1 cellular context compared by ENCODE assay signal in the genomic region with DNA sequence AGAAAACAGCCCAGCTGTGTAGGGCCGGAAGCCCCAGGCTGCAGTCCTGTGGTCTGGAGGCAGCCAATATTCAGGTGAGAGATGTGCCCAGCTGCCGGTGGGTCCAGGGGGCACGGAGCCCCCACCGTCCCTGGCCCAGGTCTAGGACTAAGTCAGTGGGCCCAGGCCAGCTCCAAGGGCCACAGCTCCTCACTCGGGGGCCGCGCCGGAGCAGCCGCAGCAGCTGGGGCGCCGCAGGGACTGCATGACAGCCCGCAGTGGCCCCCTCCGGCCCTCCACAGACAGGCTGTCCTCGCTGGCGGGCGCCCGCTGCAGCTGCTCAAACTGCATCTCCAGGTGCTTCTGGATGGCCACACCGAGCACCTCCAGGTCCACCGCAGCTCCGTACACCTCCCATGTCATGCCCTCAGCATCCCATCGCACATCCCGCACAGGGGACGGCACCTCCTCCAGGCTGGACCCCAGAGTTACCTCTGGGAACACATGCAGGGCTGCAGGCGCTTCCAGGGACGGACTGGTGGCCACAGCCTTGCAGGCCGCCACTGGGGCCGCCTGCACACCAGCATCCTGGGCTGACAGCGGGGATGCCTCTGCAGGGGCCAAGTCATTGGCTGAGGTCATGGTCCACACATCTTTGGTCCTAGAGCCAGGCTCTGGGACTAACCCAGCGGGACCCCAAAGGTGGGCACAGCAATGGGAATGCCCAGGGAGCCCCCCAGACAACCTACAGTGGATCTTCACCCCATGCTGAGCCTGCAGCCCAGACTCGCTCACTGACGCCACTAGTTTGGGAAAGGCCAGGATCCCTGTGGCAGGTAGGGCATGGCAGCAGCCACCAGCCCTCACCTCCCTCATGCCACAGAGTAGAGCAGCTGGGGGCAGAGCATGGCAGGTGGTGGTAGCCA.
A peak's percentile ranks its signal among the peaks of the same experiment; 100 is the strongest.
TF ChIP-seq lines count a peak whose summit lies in the region.

No MANE protein-coding gene starts in this region.

TF ChIP-seq in K562, 482 proteins besides CTCF, POLR2A, EP300 and RAD21 (continued from another document):
- no peak for TF ChIP-seq OTX1 (CRISPR knock-in tag; IDR thresholded peaks at IDR 0.05)
- TF ChIP-seq TCF7 (IDR thresholded peaks at IDR 0.05; ENCODE audit: borderline replicate concordance), result no peak
- no peak for TF ChIP-seq ESRRA (IDR thresholded peaks at IDR 0.05; ENCODE audit: borderline replicate concordance, low read depth)
- no peak for TF ChIP-seq SRSF3 (IDR thresholded peaks at IDR 0.05; ENCODE audit: insufficient read depth, low read length)
- no peak for TF ChIP-seq HDAC1 (IDR thresholded peaks at IDR 0.05)
- TF ChIP-seq, protein P1, sequence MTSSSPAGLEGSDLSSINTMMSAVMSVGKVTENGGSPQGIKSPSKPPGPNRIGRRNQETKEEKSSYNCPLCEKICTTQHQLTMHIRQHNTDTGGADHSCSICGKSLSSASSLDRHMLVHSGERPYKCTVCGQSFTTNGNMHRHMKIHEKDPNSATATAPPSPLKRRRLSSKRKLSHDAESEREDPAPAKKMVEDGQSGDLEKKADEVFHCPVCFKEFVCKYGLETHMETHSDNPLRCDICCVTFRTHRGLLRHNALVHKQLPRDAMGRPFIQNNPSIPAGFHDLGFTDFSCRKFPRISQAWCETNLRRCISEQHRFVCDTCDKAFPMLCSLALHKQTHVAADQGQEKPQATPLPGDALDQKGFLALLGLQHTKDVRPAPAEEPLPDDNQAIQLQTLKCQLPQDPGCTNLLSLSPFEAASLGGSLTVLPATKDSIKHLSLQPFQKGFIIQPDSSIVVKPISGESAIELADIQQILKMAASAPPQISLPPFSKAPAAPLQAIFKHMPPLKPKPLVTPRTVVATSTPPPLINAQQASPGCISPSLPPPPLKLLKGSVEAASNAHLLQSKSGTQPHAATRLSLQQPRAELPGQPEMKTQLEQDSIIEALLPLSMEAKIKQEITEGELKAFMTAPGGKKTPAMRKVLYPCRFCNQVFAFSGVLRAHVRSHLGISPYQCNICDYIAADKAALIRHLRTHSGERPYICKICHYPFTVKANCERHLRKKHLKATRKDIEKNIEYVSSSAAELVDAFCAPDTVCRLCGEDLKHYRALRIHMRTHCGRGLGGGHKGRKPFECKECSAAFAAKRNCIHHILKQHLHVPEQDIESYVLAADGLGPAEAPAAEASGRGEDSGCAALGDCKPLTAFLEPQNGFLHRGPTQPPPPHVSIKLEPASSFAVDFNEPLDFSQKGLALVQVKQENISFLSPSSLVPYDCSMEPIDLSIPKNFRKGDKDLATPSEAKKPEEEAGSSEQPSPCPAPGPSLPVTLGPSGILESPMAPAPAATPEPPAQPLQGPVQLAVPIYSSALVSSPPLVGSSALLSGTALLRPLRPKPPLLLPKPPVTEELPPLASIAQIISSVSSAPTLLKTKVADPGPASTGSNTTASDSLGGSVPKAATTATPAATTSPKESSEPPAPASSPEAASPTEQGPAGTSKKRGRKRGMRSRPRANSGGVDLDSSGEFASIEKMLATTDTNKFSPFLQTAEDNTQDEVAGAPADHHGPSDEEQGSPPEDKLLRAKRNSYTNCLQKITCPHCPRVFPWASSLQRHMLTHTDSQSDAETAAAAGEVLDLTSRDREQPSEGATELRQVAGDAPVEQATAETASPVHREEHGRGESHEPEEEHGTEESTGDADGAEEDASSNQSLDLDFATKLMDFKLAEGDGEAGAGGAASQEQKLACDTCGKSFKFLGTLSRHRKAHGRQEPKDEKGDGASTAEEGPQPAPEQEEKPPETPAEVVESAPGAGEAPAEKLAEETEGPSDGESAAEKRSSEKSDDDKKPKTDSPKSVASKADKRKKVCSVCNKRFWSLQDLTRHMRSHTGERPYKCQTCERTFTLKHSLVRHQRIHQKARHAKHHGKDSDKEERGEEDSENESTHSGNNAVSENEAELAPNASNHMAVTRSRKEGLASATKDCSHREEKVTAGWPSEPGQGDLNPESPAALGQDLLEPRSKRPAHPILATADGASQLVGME (CRISPR knock-in tag; IDR thresholded peaks at IDR 0.05), result no peak; the same call in 1 of the 2 replicates
- no peak for TF ChIP-seq PTTG1 (tag; IDR thresholded peaks at IDR 0.05; ENCODE audit: low read depth)
- TF ChIP-seq SMARCB1 (IDR thresholded peaks at IDR 0.05; ENCODE audit: insufficient read length, low read depth), result no peak
- no peak for TF ChIP-seq POLR2B (IDR thresholded peaks at IDR 0.05; ENCODE audit: low read depth, partially characterized antibody)
- TF ChIP-seq ZNF23 (CRISPR knock-in tag; IDR thresholded peaks at IDR 0.05), result no peak
- no peak; the same call in 1 of the 2 replicates for TF ChIP-seq MED1 (CRISPR knock-in tag; IDR thresholded peaks at IDR 0.05; ENCODE audit: borderline replicate concordance)
- TF ChIP-seq HIVEP1 (CRISPR knock-in tag; IDR thresholded peaks at IDR 0.05), result 0 out of 2 replicates have a peak, but pooled peaks have one; percentile 32
- no peak for TF ChIP-seq NUFIP1 (IDR thresholded peaks at IDR 0.05; ENCODE audit: partially characterized antibody)
- TF ChIP-seq, protein P2, sequence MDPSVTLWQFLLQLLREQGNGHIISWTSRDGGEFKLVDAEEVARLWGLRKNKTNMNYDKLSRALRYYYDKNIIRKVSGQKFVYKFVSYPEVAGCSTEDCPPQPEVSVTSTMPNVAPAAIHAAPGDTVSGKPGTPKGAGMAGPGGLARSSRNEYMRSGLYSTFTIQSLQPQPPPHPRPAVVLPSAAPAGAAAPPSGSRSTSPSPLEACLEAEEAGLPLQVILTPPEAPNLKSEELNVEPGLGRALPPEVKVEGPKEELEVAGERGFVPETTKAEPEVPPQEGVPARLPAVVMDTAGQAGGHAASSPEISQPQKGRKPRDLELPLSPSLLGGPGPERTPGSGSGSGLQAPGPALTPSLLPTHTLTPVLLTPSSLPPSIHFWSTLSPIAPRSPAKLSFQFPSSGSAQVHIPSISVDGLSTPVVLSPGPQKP (CRISPR knock-in tag; IDR thresholded peaks at IDR 0.05), result no peak
- no peak for TF ChIP-seq KDM4B (IDR thresholded peaks at IDR 0.05; ENCODE audit: borderline replicate concordance in 2 of 2, low read depth in 1 of 2)
- no peak for TF ChIP-seq CREBBP (IDR thresholded peaks at IDR 0.05; ENCODE audit: low read depth, low read length)
- no peak for TF ChIP-seq RAD51 (IDR thresholded peaks at IDR 0.05; ENCODE audit: borderline replicate concordance, low read depth)
- no peak for TF ChIP-seq ZFP1 (CRISPR knock-in tag; IDR thresholded peaks at IDR 0.05)
- TF ChIP-seq, protein P3, sequence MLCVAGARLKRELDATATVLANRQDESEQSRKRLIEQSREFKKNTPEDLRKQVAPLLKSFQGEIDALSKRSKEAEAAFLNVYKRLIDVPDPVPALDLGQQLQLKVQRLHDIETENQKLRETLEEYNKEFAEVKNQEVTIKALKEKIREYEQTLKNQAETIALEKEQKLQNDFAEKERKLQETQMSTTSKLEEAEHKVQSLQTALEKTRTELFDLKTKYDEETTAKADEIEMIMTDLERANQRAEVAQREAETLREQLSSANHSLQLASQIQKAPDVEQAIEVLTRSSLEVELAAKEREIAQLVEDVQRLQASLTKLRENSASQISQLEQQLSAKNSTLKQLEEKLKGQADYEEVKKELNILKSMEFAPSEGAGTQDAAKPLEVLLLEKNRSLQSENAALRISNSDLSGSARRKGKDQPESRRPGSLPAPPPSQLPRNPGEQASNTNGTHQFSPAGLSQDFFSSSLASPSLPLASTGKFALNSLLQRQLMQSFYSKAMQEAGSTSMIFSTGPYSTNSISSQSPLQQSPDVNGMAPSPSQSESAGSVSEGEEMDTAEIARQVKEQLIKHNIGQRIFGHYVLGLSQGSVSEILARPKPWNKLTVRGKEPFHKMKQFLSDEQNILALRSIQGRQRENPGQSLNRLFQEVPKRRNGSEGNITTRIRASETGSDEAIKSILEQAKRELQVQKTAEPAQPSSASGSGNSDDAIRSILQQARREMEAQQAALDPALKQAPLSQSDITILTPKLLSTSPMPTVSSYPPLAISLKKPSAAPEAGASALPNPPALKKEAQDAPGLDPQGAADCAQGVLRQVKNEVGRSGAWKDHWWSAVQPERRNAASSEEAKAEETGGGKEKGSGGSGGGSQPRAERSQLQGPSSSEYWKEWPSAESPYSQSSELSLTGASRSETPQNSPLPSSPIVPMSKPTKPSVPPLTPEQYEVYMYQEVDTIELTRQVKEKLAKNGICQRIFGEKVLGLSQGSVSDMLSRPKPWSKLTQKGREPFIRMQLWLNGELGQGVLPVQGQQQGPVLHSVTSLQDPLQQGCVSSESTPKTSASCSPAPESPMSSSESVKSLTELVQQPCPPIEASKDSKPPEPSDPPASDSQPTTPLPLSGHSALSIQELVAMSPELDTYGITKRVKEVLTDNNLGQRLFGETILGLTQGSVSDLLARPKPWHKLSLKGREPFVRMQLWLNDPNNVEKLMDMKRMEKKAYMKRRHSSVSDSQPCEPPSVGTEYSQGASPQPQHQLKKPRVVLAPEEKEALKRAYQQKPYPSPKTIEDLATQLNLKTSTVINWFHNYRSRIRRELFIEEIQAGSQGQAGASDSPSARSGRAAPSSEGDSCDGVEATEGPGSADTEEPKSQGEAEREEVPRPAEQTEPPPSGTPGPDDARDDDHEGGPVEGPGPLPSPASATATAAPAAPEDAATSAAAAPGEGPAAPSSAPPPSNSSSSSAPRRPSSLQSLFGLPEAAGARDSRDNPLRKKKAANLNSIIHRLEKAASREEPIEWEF (CRISPR knock-in tag; IDR thresholded peaks at IDR 0.05), result no peak
- no peak for TF ChIP-seq NR4A1 (CRISPR knock-in tag; IDR thresholded peaks at IDR 0.05)
- no peak for TF ChIP-seq NR4A1 (tag; IDR thresholded peaks at IDR 0.05)
- TF ChIP-seq CBX8 (IDR thresholded peaks at IDR 0.05; ENCODE audit: borderline replicate concordance, extremely low read depth, low read depth, low read length, poor library complexity, severe bottlenecking), result no peak
- TF ChIP-seq YBX1 (IDR thresholded peaks at IDR 0.05), result no peak
- TF ChIP-seq SETDB1 (IDR thresholded peaks at IDR 0.05; ENCODE audit: low read length), result no peak
